Comparison of ENCODE assay signal across 8 cellular contexts in the genomic region with DNA sequence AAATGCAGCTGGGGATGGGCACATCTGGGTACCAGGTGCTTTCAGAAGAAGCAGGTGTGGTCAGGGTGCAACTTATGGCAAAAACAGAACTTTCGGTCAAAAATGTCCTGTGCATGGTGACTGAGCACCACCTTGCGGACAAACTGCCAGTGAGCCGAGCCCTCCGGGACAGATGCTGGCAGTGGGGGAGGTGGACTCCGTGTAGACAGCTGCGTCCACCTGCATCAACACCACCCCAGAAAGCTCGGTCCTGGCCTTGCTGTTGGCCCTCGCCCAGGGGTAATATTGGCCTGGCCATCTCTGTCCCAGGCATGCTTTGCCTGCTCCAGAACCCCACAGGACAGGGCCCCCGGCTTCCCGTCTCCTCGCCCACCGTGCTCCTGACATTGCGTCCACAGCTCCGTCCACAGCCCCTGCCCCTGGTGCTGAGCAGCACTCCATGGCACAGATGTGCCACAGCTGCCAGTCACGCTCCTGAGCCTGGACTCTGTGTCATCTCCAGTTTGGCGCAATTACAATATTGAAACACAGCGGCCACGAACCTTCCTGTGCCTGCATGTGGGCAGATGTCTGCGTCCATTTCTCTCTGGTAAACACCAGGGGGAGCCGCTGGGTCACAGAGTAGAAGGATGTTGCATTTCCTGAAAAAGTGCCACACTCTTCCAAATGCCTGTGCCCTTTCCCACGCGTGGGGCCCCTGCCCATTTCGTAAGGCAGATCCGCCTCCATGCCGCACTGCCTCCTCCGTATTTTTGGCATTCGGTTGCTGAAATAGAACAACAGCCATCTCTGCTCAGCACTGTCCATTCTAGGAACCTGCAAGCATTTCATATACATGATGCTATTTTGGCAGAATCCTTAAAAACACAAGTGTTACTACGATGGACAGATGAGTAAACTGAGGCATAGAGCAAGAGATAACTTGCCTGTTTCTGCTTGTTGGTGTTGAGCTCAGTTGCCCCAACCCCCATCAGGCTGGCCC. TPM values are rescaled to one million over a fixed set of nuclear protein-coding genes. Genes with fewer than 3 reads are reported as not detected.
A peak's percentile ranks its signal among the peaks of the same experiment; 100 is the strongest.
DNase-seq lines count a peak whose midpoint lies in the region; TF ChIP-seq lines count a peak whose summit lies in the region.

No MANE protein-coding gene starts in this region.

- no peaks in the 10 kb centered on the region for H3K27me3 ChIP-seq in HAP-1 (ENCODE audit: low read depth)
- H3K27me3 ChIP-seq in right atrium auricular region: no peaks in the 10 kb centered on the region

- no peaks in the 10 kb centered on the region for H3K9me3 ChIP-seq in HAP-1
- H3K9me3 ChIP-seq in right atrium auricular region: no peaks in the 10 kb centered on the region

- H3K36me3 ChIP-seq in HAP-1 (replicated peaks) (no peaks in the 10 kb centered on the region), right atrium auricular region (no peaks in the 10 kb centered on the region)

- in situ Hi-C loops in HAP-1 (cut with MboI; ENCODE audit: low sequenced_read_pairs): loop anchor here (25.0 kb wide), 1 partner anchor 231 kb away; no protein-coding TSS in a partner anchor

- TF ChIP-seq CTCF in right atrium auricular region (IDR thresholded peaks at IDR 0.05): peak; percentile 41 to 74

- no peak overlapping the region for H3K27ac ChIP-seq in right atrium auricular region

- DNase-seq in DMS79 treated with DMSO at 0.1 percent for 48 hours (lab: John Stamatoyannopoulos, UW) (peak; percentile 79), HAP-1 (ENCODE audit: low spot score in 2 of 2) (peak; percentile 55 to 83), NCI-H1092 (lab: John Stamatoyannopoulos, UW) (peak; percentile 58), T follicular helper cell (ENCODE audit: low read depth) (peak; percentile 53), amniotic epithelial cell (ENCODE audit: low read depth) (peak; percentile 63), right atrium auricular region (ENCODE audit: low spot score) (peak; percentile 77), renal cortical epithelial cell (ENCODE audit: low read depth) (peak; percentile 49), T1000 (lab: John Stamatoyannopoulos, UW) (no peak)

- H3K4me1 ChIP-seq in HAP-1: no peaks in the 10 kb centered on the region; the same call in 1 of the 2 replicates
- peaks cover 0 to 11% of the 10 kb centered on the region in 2 donors for H3K4me1 ChIP-seq in right atrium auricular region

- peak overlapping the region; percentile 29 for H3K4me3 ChIP-seq in HAP-1
- peak overlapping the region in 1 of 2 donors; percentile 29 for H3K4me3 ChIP-seq in right atrium auricular region

RNA-seq across cellular contexts. Expression of gene SLC6A19, which starts 33.4 kb away (rescaled TPM):
- total RNA-seq in right atrium auricular region (not detected), renal cortical epithelial cell (not detected in 2 replicates)

RNA-seq across cellular contexts. Expression of gene SLC12A7, which starts 56.2 kb away (rescaled TPM):
- total RNA-seq in right atrium auricular region (10 to 100 TPM; 28.5 to 42.3 TPM), renal cortical epithelial cell (35.8 and 42.2 TPM in 2 replicates)

RNA-seq across cellular contexts. Expression of gene SLC6A18, which starts 57.2 kb away (rescaled TPM):
- total RNA-seq in right atrium auricular region: not detected
- total RNA-seq in renal cortical epithelial cell: not detected in 2 replicates
